ENCODE assay signal across 19 cellular contexts in the genomic region with DNA sequence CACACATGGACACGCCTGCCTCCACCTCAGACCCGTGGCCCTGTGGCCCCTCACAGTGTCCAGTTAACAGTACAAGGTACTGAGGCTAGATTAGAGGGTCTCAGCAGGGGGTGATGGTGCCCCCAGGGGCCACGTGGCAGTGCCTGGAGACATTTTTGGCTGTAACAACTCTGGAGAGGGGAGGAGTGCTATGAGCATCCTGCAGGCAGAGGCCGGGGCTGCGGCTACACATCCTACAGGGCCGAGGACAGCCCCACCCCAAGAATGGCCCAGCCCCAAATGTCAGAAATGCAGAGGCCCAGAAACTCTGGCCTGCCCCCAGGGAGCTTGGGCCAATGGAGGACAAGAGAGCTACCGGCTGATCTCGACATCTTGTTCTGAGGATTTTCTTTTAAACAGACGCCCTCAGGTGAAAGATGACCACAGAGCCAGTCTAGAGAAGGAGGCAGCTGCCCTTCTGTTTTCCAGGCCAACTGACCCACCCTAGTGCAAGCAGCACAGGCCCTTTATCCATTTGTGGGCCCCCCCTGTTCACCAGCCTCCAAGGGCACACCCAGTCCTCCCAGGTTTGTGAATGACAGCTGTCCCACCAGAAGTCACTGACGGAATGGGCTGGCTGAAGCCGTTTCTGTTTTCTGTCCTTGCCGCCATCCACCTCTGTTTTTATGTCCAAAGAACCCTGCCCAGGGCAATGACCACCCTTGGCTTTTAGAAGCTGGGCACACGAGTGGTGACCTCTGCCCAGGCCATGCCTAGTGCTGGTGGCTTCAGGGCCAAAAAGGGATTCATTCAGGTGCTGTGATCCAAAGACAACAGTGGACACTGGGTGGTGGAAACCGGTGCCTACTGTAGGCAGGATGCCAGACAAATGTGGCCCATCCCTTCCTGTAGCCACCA.
"Had no signal": no experiment of that assay in that cellular context is flagged by ENCODE, and none has a peak within 500 bp of the region (broad histone marks: within the 10 kb centered on the region; RNA-seq: fewer than 3 reads in every experiment).

No MANE protein-coding gene starts in this region.

- H3K9me3 Mint-ChIP-seq: activated T-cell treated with anti-CD3 and anti-CD28 coated beads, Interleukin-2, amount 50 U/mL, for 4 hours; dendritic cell treated with granulocyte-macrophage colony-stimulating factor and Interleukin-4, amounts not matched to agents 40 ng/mL and 50 ng/mL, for 4 days had no signal

- H3K36me3 Mint-ChIP-seq: stimulated activated memory B cell treated with anti-CD40 and anti-IgM and Interleukin-4, amounts not matched to agents 10 μg/mL and 1 μg/mL and 100 μg/mL, for 72 hours had no signal

- DNase-seq: activated CD4-positive, alpha-beta T cell treated with anti-CD3 and anti-CD28 coated beads for 48 hours; activated CD4-positive, CD25-positive, alpha-beta regulatory T cell; activated CD8-positive, alpha-beta memory T cell treated with anti-CD3 and anti-CD28 coated beads, Interleukin-2, amount 50 U/mL, for 4 hours; activated naive CD4-positive, alpha-beta T cell treated with anti-CD3 and anti-CD28 coated beads, Interleukin-2, amount 50 U/mL, for 16 hours; activated T-cell treated with anti-CD3 and anti-CD28 coated beads, Interleukin-2, amount 50 U/mL, for 4 hours; effector CD8-positive, alpha-beta T cell; heart right ventricle; kidney glomerular epithelial cell; mammary epithelial cell; stimulated activated CD4-positive, alpha-beta T cell treated with anti-CD3 and anti-CD28 coated beads, Interleukin-4, amount 100 ng/mL, for 4 hours; T1000; testis had no signal

- ATAC-seq: activated T-cell treated with anti-CD3 and anti-CD28 coated beads, Interleukin-2, amount 50 U/mL, for 4 hours; esophagus mucosa; heart right ventricle; psoas muscle; right cardiac atrium; stimulated activated memory B cell treated with anti-CD40 and anti-IgM and Interleukin-4, amounts not matched to agents 10 μg/mL and 1 μg/mL and 100 μg/mL, for 72 hours had no signal

- H3K4me1 ChIP-seq: ascending aorta, psoas muscle, testis had no signal

- H3K9me3 ChIP-seq: ascending aorta, psoas muscle, testis had no signal

- H3K36me3 ChIP-seq: ascending aorta, heart right ventricle had no signal

- H3K4me3 ChIP-seq: ascending aorta, heart right ventricle, psoas muscle, smooth muscle cell, testis had no signal

- H3K4me2 ChIP-seq: smooth muscle cell had no signal

- H3K27ac Mint-ChIP-seq: dendritic cell treated with granulocyte-macrophage colony-stimulating factor and Interleukin-4, amounts not matched to agents 40 ng/mL and 50 ng/mL, for 4 days; stimulated activated memory B cell treated with anti-CD40 and anti-IgM and Interleukin-4, amounts not matched to agents 10 μg/mL and 1 μg/mL and 100 μg/mL, for 72 hours had no signal

- H3K27me3 ChIP-seq: ascending aorta, testis had no signal

- H3K27ac ChIP-seq: ascending aorta, psoas muscle, testis had no signal

- H3K4me3 Mint-ChIP-seq: activated T-cell treated with anti-CD3 and anti-CD28 coated beads, Interleukin-2, amount 50 U/mL, for 4 hours; dendritic cell treated with granulocyte-macrophage colony-stimulating factor and Interleukin-4, amounts not matched to agents 40 ng/mL and 50 ng/mL, for 4 days; stimulated activated memory B cell treated with anti-CD40 and anti-IgM and Interleukin-4, amounts not matched to agents 10 μg/mL and 1 μg/mL and 100 μg/mL, for 72 hours had no signal
